Comparison of ENCODE assay signal across 1 cellular context in the genomic region with DNA sequence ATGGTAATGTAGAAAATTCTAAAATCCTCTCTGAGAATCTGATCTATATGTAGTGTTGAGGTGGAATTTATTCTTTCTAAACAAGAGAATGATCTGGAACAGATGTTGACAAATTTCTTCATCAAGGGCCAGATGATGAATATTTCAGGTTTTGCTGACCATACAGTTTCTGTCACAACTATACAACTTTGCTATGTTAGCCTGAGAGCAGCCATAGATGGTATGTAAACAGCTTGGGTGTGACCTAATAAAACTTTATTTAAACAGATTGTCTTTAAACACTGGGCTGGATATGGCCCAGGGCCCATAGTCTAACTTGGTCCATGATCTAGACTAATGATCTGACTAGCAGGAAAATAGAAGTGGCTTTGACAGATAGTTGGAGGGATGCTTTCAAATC.
A peak's percentile ranks its signal among the peaks of the same experiment; 100 is the strongest.
TF ChIP-seq lines count a peak whose summit lies in the region.

No MANE protein-coding gene starts in this region.

TF ChIP-seq in K562, 482 proteins besides CTCF, POLR2A, EP300 and RAD21 (continued from another document):
- TF ChIP-seq, protein P1, sequence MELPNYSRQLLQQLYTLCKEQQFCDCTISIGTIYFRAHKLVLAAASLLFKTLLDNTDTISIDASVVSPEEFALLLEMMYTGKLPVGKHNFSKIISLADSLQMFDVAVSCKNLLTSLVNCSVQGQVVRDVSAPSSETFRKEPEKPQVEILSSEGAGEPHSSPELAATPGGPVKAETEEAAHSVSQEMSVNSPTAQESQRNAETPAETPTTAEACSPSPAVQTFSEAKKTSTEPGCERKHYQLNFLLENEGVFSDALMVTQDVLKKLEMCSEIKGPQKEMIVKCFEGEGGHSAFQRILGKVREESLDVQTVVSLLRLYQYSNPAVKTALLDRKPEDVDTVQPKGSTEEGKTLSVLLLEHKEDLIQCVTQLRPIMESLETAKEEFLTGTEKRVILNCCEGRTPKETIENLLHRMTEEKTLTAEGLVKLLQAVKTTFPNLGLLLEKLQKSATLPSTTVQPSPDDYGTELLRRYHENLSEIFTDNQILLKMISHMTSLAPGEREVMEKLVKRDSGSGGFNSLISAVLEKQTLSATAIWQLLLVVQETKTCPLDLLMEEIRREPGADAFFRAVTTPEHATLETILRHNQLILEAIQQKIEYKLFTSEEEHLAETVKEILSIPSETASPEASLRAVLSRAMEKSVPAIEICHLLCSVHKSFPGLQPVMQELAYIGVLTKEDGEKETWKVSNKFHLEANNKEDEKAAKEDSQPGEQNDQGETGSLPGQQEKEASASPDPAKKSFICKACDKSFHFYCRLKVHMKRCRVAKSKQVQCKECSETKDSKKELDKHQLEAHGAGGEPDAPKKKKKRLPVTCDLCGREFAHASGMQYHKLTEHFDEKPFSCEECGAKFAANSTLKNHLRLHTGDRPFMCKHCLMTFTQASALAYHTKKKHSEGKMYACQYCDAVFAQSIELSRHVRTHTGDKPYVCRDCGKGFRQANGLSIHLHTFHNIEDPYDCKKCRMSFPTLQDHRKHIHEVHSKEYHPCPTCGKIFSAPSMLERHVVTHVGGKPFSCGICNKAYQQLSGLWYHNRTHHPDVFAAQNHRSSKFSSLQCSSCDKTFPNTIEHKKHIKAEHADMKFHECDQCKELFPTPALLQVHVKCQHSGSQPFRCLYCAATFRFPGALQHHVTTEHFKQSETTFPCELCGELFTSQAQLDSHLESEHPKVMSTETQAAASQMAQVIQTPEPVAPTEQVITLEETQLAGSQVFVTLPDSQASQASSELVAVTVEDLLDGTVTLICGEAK (IDR thresholded peaks at IDR 0.05): peak; percentile 82
- TF ChIP-seq, protein P1 (CRISPR knock-in tag; IDR thresholded peaks at IDR 0.05): peak; percentile 54
- TF ChIP-seq MAFK (IDR thresholded peaks at IDR 0.05; ENCODE audit: low read length) (0 out of 2 replicates have a peak, but pooled peaks have one; percentile 4), MAFG (tag; conservative IDR thresholded peaks at IDR 0.05) (peak; percentile 43; the same call in 1 of the 2 replicates), FOXK2 (conservative IDR thresholded peaks at IDR 0.05 in 1 of 2, IDR thresholded peaks at IDR 0.05 in 1 of 2; ENCODE audit: low read depth in 2 of 2) (no peak), ZNF316 (IDR thresholded peaks at IDR 0.05) (peak; percentile 44; the same call in 1 of the 2 replicates), MAFF (IDR thresholded peaks at IDR 0.05; ENCODE audit: low read length) (peak; percentile 35), ZNF12 (CRISPR knock-in tag; IDR thresholded peaks at IDR 0.05) (no peak), NONO (IDR thresholded peaks at IDR 0.05; ENCODE audit: low read depth in 2 of 2, low read length in 1 of 2) (no peak), C11orf30 (IDR thresholded peaks at IDR 0.05; ENCODE audit: low read depth) (peak; percentile 35), SP2 (IDR thresholded peaks at IDR 0.05; ENCODE audit: extremely low read depth, low read depth, low read length, poor library complexity, severe bottlenecking) (no peak)
- TF ChIP-seq, protein P2, sequence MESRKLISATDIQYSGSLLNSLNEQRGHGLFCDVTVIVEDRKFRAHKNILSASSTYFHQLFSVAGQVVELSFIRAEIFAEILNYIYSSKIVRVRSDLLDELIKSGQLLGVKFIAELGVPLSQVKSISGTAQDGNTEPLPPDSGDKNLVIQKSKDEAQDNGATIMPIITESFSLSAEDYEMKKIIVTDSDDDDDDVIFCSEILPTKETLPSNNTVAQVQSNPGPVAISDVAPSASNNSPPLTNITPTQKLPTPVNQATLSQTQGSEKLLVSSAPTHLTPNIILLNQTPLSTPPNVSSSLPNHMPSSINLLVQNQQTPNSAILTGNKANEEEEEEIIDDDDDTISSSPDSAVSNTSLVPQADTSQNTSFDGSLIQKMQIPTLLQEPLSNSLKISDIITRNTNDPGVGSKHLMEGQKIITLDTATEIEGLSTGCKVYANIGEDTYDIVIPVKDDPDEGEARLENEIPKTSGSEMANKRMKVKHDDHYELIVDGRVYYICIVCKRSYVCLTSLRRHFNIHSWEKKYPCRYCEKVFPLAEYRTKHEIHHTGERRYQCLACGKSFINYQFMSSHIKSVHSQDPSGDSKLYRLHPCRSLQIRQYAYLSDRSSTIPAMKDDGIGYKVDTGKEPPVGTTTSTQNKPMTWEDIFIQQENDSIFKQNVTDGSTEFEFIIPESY (CRISPR knock-in tag; IDR thresholded peaks at IDR 0.05): no peak
- TF ChIP-seq, protein P3, sequence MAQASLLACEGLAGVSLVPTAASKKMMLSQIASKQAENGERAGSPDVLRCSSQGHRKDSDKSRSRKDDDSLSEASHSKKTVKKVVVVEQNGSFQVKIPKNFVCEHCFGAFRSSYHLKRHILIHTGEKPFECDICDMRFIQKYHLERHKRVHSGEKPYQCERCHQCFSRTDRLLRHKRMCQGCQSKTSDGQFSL (CRISPR knock-in tag; IDR thresholded peaks at IDR 0.05): no peak
- TF ChIP-seq, protein P3 (tag; IDR thresholded peaks at IDR 0.05): no peak
- TF ChIP-seq, protein P4, sequence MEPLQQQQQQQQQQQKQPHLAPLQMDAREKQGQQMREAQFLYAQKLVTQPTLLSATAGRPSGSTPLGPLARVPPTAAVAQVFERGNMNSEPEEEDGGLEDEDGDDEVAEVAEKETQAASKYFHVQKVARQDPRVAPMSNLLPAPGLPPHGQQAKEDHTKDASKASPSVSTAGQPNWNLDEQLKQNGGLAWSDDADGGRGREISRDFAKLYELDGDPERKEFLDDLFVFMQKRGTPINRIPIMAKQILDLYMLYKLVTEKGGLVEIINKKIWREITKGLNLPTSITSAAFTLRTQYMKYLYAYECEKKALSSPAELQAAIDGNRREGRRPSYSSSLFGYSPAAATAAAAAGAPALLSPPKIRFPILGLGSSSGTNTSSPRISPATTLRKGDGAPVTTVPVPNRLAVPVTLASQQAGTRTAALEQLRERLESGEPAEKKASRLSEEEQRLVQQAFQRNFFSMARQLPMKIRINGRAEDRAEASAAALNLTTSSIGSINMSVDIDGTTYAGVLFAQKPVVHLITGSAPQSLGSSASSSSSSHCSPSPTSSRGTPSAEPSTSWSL (CRISPR knock-in tag; IDR thresholded peaks at IDR 0.05; ENCODE audit: borderline replicate concordance): no peak
TF ChIP-seq in K562: peak in this region for 6.
